8 cellular contexts compared by ENCODE assay signal in the genomic region with DNA sequence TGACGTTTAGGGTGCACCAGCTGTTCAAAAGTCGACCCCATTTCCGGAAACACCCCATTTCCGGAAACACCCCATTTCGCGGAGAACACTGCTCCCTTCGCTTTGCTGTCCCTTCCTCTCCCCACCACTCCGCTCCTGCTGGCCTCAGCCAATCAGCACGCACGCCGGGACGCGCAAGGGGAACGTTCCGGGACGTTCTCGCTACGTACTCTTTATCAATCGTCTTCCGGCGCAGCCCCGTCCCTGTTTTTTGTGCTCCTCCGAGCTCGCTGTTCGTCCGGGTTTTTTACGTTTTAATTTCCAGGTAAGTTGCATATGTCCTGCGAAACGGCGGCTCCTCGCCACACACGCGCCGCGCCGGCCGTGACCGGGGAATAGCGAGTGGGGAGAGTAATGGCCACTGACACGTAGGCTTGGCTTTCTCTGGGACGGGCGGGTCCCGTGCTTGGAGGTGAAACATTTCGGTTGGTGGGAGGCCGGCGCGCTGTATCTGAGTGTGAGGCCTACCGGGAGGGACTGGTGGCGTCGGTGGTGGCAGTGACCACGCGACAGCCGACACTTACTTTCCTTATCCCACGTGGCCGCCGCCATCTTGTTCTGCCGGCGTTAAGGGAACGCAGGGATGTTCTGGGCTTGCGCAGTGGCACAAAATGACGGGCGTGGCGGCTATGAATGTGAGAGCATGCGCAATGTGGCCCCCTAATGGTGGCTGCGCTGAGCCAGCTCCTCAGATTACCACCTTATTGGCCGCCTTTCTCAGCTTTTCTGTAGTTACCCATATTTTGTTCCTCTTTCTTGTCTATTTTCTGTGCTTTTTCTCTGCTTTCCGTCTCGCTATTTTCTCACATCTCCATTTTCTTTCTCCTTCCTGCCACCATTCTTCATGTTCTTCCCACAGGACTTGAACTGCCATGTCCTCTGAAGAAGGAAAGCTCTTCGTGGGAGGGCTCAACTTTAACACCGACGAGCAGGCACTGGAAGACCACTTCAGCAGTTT. TPM values are rescaled to one million over a fixed set of nuclear protein-coding genes. Genes with fewer than 3 reads are reported as not detected.
DNase-seq lines count a peak whose midpoint lies in the region; ATAC-seq and TF ChIP-seq lines count a peak whose summit lies in the region.

Gene RBM3, plus strand, starts transcription at position 215 of the 997 bp plus-strand sequence. Its CDS starts 697 bp downstream, at position 912.

- ATAC-seq in GM21367 (IDR thresholded peaks at IDR 0.05; ENCODE audit: unreplicated experiment), result peak; percentile 88
- peak; percentile 92 for ATAC-seq in effector memory CD8-positive, alpha-beta T cell (replicated peaks)

- peak within 1 kb of the TSS; percentile 98 for H3K27ac Mint-ChIP-seq in Calu3 (ENCODE audit: unreplicated experiment)
- peak within 1 kb of the TSS; percentile 95 to 98 for H3K27ac Mint-ChIP-seq in effector memory CD8-positive, alpha-beta T cell

- no peaks in the 10 kb centered on the region for H3K27me3 Mint-ChIP-seq in Calu3 (ENCODE audit: unreplicated experiment)
- no peaks in the 10 kb centered on the region for H3K27me3 Mint-ChIP-seq in effector memory CD8-positive, alpha-beta T cell

- peak within 1 kb of the TSS; percentile 100 for H4K8ac ChIP-seq in mesenchymal stem cell (ENCODE audit: low read length)

- peaks cover 62% of the 10 kb centered on the region for H3K36me3 Mint-ChIP-seq in Calu3 (ENCODE audit: insufficient read depth, unreplicated experiment)
- peaks cover 62% of the 10 kb centered on the region for H3K36me3 Mint-ChIP-seq in effector memory CD8-positive, alpha-beta T cell (ENCODE audit: insufficient read depth)

- peak; percentile 29 for TF ChIP-seq CTCF in Calu3 (IDR thresholded peaks at IDR 0.05; ENCODE audit: unreplicated experiment)

- WGBS in mesenchymal stem cell, result under 1% methylated on average over 62 of the region's 71 CpGs

- peak within 1 kb of the TSS; percentile 100 for H3K9ac ChIP-seq in mesenchymal stem cell (ENCODE audit: low read length)

- no peak within 1 kb of the TSS for H2AFZ ChIP-seq in mesenchymal stem cell (ENCODE audit: low read depth, low read length)

- peak within 1 kb of the TSS; percentile 83 for H2BK15ac ChIP-seq in mesenchymal stem cell (ENCODE audit: low read depth, poor library complexity, severe bottlenecking)

- peak within 1 kb of the TSS; percentile 90 for H3K4me3 Mint-ChIP-seq in Calu3 (ENCODE audit: low read depth, unreplicated experiment)
- peak within 1 kb of the TSS; percentile 90 to 93 for H3K4me3 Mint-ChIP-seq in effector memory CD8-positive, alpha-beta T cell

- H3K36me3 ChIP-seq in mesenchymal stem cell (ENCODE audit: control insufficient read depth in 1 of 2, insufficient read depth in 2 of 2, low read depth in 1 of 2, low read length in 2 of 2), result peaks cover 21 to 46% of the 10 kb centered on the region in 2 experiments

- no peaks in the 10 kb centered on the region for H3K79me1 ChIP-seq in mesenchymal stem cell (replicated peaks; ENCODE audit: low read length, poor library complexity, severe bottlenecking)

- peak within 1 kb of the TSS; percentile 87 to 92 for H3K4me3 ChIP-seq in mesenchymal stem cell (ENCODE audit: insufficient read depth in 1 of 2, low read depth in 1 of 2, low read length in 2 of 2)

- peak within 1 kb of the TSS; percentile 95 to 99 for H3K4ac ChIP-seq in mesenchymal stem cell (ENCODE audit: low read depth in 1 of 2, low read length in 2 of 2)

- BruUV-seq in Calu3 (replicated peaks; lab: Mats Ljungman, UMichigan), result TSS peak; percentile 67

- H3K23ac ChIP-seq in mesenchymal stem cell (ENCODE audit: low read length in 2 of 2), result no peak within 1 kb of the TSS

- H2BK5ac ChIP-seq in mesenchymal stem cell (ENCODE audit: low read depth, low read length, poor library complexity, severe bottlenecking), result peak within 1 kb of the TSS; percentile 94

- intact Hi-C loops in Calu3 (cut with micrococcal nuclease; ENCODE audit: unreplicated experiment), result no loop called here

- no peaks in the 10 kb centered on the region for H3K9me3 Mint-ChIP-seq in Calu3 (ENCODE audit: low read depth, unreplicated experiment)
- no peaks in the 10 kb centered on the region for H3K9me3 Mint-ChIP-seq in effector memory CD8-positive, alpha-beta T cell

- peak within 1 kb of the TSS; percentile 92 for H2BK120ac ChIP-seq in mesenchymal stem cell (ENCODE audit: low read depth, low read length)

- peak within 1 kb of the TSS in 1 of 2 experiments; percentile 75 for H3K14ac ChIP-seq in mesenchymal stem cell (ENCODE audit: low read length in 2 of 2)

- peak within 1 kb of the TSS; percentile 100 for H3K27ac ChIP-seq in mesenchymal stem cell (ENCODE audit: low read length, poor library complexity, severe bottlenecking)

- peak within 1 kb of the TSS; percentile 97 to 98 for H3K18ac ChIP-seq in mesenchymal stem cell (ENCODE audit: low read depth in 1 of 2, low read length in 2 of 2)

- H2BK12ac ChIP-seq in mesenchymal stem cell (ENCODE audit: low read length in 2 of 2), result no peak within 1 kb of the TSS

- peak within 1 kb of the TSS; percentile 98 for H2AK5ac ChIP-seq in mesenchymal stem cell (ENCODE audit: low read length, severe bottlenecking)

- peak within 1 kb of the TSS; percentile 99 for H4K91ac ChIP-seq in mesenchymal stem cell (ENCODE audit: low read length)

- H3K9me3 ChIP-seq in mesenchymal stem cell (ENCODE audit: control insufficient read depth, low read length), result no peaks in the 10 kb centered on the region

- peak; percentile 92 for DNase-seq in Calu3
- peak in 75 of 76 experiments; percentile 9 to 92 (median 84) for DNase-seq in HUDEP-2 (lab: John Stamatoyannopoulos, UW; ENCODE audit: unreplicated experiment in 76 of 76)
- peak; percentile 83 for DNase-seq in NOMO-1 treated with dmso at 0.1 percent for 144 hours (lab: John Stamatoyannopoulos, UW; ENCODE audit: unreplicated experiment)
- DNase-seq in activated CD8-positive, alpha-beta memory T cell treated with anti-CD3 and anti-CD28 coated beads for 48 hours (ENCODE audit: low read depth in 2 of 3, low spot score in 2 of 3), result peak; percentile 47 to 75 (median 69)
- peak; percentile 88 to 92 (median 89) for DNase-seq in effector memory CD8-positive, alpha-beta T cell
- DNase-seq in mesenchymal stem cell, result peak; percentile 91
- DNase-seq in stimulated activated CD8-positive, alpha-beta memory T cell treated with anti-CD3 and anti-CD28 coated beads, Interleukin-12 subunit alpha, Interleukin-12 subunit beta, amount 100 ng/mL, for 24 hours (ENCODE audit: extremely low read depth), result peak; percentile 66

- peak within 1 kb of the TSS; percentile 49 for H3K4me2 ChIP-seq in mesenchymal stem cell (ENCODE audit: low read length, poor library complexity, severe bottlenecking)

- H3K27me3 ChIP-seq in mesenchymal stem cell (ENCODE audit: control insufficient read depth in 1 of 2, insufficient read depth in 1 of 2, low read length in 2 of 2), result no peaks in the 10 kb centered on the region

- CTCF ChIA-PET in Calu3 (lab: Charles Lee), result interaction anchor here (0.6 to 1.5 kb wide), 3 partner anchors 35 to 491 kb away, joined by 3 to 4 read pairs (median 4); partner anchors contain the start of gene TBC1D25

- H3K4me1 Mint-ChIP-seq in Calu3 (ENCODE audit: low read depth, unreplicated experiment), result peaks cover 22% of the 10 kb centered on the region
- peaks cover 8 to 14% of the 10 kb centered on the region in 2 donors for H3K4me1 Mint-ChIP-seq in effector memory CD8-positive, alpha-beta T cell (ENCODE audit: low read depth in 2 of 2)

- peaks cover 12% of the 10 kb centered on the region for H3K4me1 ChIP-seq in mesenchymal stem cell (ENCODE audit: control insufficient read depth, insufficient read depth, low read depth, low read length)

RNA-seq across cellular contexts. Expression of gene RBM3, which starts in this region (rescaled TPM):
- 218 and 248 TPM in 2 replicates for total RNA-seq in Calu3 (2022)
- 429 TPM for polyA plus RNA-seq in mesenchymal stem cell (2013, experiment 1 of 2)
- 434 TPM for polyA plus RNA-seq in mesenchymal stem cell (2013, experiment 2 of 2)

Comparison
In these comparisons a context has a peak if more than half of its experiments do, and no peak if none do; other contexts are left out.
1. Peak in every context shown above with its lines: DNase-seq, ATAC-seq, H3K4me3 ChIP-seq and H3K27ac ChIP-seq.